ENCODE assay signal across 32 cellular contexts in genomic region chr7:23279819-23280525, GRCh38.
"Had no signal": no experiment of that assay in that cellular context is flagged by ENCODE, and none has a peak within 500 bp of the region (broad histone marks: within the 10 kb centered on the region; RNA-seq: fewer than 3 reads in every experiment).

No MANE protein-coding gene starts in this region.

- H3K27ac ChIP-seq: KMS-11 had no signal

- DNase-seq: Karpas-422, Kasumi-1, MG63, MM.1S, MV-4-11, NCI-H1048, NCI-H1092, NCI-H1092 treated with DMSO at 0.1 percent for 48 hours, NCI-H1105, NCI-H1105 treated with DMSO at 0.1 percent for 48 hours, NCI-H1417 treated with DMSO at 0.1 percent for 48 hours, NCI-H1436 treated with DMSO at 0.1 percent for 48 hours, NCI-H146, NCI-H1694, NCI-H1694 treated with DMSO at 0.1 percent for 48 hours, NCI-H187, NCI-H187 treated with DMSO at 0.1 percent for 48 hours, NCI-H1930, NCI-H2029, NCI-H2029 treated with DMSO at 0.1 percent for 48 hours, NCI-H2081, NCI-H2081 treated with DMSO at 0.1 percent for 48 hours, NCI-H2107, NCI-H2171, NCI-H2171 treated with DMSO at 0.1 percent for 48 hours, NCI-H2227 treated with DMSO at 0.1 percent for 48 hours, NCI-H226, NCI-H345, NCI-H446, NCI-H446 treated with DMSO at 0.1 percent for 48 hours, NCI-H510A had no signal

- H3K4me2 ChIP-seq: KMS-11 had no signal

- H3K27me3 ChIP-seq: MG63 had no signal

- H3K36me3 ChIP-seq: MG63 had no signal

- H3K4me3 ChIP-seq: MG63 had no signal

- H3K9ac ChIP-seq: KMS-11 had no signal

- H3K9me3 ChIP-seq: MG63 had no signal
